Comparison of ENCODE assay signal across 1 cellular context in the genomic region with DNA sequence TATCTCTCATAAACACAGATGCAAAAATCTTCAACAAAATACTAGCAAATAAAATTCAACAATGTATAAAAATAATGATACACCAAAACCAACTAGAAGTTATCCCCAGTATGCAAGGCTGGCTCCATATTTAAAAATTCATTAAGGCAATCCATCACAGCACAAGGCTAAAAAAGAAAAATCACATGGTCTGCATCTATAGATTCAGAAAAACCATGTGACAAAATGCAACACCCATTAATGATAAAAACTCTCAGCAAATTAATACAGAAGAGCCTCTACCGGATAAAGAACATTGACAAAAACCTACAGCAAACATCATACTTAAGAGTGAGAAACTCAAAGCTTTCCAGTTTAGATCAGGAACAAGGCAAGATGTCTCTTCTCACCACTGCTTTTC.
TF ChIP-seq lines count a peak whose summit lies in the region.

No MANE protein-coding gene starts in this region.

TF ChIP-seq in HepG2, 621 proteins besides CTCF, POLR2A, EP300 and RAD21:
- TF ChIP-seq, protein P1, sequence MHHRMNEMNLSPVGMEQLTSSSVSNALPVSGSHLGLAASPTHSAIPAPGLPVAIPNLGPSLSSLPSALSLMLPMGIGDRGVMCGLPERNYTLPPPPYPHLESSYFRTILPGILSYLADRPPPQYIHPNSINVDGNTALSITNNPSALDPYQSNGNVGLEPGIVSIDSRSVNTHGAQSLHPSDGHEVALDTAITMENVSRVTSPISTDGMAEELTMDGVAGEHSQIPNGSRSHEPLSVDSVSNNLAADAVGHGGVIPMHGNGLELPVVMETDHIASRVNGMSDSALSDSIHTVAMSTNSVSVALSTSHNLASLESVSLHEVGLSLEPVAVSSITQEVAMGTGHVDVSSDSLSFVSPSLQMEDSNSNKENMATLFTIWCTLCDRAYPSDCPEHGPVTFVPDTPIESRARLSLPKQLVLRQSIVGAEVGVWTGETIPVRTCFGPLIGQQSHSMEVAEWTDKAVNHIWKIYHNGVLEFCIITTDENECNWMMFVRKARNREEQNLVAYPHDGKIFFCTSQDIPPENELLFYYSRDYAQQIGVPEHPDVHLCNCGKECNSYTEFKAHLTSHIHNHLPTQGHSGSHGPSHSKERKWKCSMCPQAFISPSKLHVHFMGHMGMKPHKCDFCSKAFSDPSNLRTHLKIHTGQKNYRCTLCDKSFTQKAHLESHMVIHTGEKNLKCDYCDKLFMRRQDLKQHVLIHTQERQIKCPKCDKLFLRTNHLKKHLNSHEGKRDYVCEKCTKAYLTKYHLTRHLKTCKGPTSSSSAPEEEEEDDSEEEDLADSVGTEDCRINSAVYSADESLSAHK (CRISPR knock-in tag; IDR thresholded peaks at IDR 0.05; ENCODE audit: borderline replicate concordance): no peak
- TF ChIP-seq, protein P2, sequence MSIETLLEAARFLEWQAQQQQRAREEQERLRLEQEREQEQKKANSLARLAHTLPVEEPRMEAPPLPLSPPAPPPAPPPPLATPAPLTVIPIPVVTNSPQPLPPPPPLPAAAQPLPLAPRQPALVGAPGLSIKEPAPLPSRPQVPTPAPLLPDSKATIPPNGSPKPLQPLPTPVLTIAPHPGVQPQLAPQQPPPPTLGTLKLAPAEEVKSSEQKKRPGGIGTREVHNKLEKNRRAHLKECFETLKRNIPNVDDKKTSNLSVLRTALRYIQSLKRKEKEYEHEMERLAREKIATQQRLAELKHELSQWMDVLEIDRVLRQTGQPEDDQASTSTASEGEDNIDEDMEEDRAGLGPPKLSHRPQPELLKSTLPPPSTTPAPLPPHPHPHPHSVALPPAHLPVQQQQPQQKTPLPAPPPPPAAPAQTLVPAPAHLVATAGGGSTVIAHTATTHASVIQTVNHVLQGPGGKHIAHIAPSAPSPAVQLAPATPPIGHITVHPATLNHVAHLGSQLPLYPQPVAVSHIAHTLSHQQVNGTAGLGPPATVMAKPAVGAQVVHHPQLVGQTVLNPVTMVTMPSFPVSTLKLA (IDR thresholded peaks at IDR 0.05): peak; percentile 95
- no peak for TF ChIP-seq ZNF382 (CRISPR knock-in tag; IDR thresholded peaks at IDR 0.05; ENCODE audit: borderline replicate concordance)
- TF ChIP-seq RNF2 (conservative IDR thresholded peaks at IDR 0.05; ENCODE audit: low read depth): no peak
- TF ChIP-seq, protein P3, sequence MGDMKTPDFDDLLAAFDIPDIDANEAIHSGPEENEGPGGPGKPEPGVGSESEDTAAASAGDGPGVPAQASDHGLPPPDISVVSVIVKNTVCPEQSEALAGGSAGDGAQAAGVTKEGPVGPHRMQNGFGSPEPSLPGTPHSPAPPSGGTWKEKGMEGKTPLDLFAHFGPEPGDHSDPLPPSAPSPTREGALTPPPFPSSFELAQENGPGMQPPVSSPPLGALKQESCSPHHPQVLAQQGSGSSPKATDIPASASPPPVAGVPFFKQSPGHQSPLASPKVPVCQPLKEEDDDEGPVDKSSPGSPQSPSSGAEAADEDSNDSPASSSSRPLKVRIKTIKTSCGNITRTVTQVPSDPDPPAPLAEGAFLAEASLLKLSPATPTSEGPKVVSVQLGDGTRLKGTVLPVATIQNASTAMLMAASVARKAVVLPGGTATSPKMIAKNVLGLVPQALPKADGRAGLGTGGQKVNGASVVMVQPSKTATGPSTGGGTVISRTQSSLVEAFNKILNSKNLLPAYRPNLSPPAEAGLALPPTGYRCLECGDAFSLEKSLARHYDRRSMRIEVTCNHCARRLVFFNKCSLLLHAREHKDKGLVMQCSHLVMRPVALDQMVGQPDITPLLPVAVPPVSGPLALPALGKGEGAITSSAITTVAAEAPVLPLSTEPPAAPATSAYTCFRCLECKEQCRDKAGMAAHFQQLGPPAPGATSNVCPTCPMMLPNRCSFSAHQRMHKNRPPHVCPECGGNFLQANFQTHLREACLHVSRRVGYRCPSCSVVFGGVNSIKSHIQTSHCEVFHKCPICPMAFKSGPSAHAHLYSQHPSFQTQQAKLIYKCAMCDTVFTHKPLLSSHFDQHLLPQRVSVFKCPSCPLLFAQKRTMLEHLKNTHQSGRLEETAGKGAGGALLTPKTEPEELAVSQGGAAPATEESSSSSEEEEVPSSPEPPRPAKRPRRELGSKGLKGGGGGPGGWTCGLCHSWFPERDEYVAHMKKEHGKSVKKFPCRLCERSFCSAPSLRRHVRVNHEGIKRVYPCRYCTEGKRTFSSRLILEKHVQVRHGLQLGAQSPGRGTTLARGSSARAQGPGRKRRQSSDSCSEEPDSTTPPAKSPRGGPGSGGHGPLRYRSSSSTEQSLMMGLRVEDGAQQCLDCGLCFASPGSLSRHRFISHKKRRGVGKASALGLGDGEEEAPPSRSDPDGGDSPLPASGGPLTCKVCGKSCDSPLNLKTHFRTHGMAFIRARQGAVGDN (CRISPR knock-in tag; IDR thresholded peaks at IDR 0.05): no peak
- TF ChIP-seq HMGA1 (CRISPR knock-in tag; conservative IDR thresholded peaks at IDR 0.05): no peak
- no peak for TF ChIP-seq ZNF350 (CRISPR knock-in tag; IDR thresholded peaks at IDR 0.05; ENCODE audit: borderline replicate concordance, low read depth)
- no peak for TF ChIP-seq ZNF24 (IDR thresholded peaks at IDR 0.05)
- TF ChIP-seq, protein P4, sequence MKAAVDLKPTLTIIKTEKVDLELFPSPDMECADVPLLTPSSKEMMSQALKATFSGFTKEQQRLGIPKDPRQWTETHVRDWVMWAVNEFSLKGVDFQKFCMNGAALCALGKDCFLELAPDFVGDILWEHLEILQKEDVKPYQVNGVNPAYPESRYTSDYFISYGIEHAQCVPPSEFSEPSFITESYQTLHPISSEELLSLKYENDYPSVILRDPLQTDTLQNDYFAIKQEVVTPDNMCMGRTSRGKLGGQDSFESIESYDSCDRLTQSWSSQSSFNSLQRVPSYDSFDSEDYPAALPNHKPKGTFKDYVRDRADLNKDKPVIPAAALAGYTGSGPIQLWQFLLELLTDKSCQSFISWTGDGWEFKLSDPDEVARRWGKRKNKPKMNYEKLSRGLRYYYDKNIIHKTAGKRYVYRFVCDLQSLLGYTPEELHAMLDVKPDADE (CRISPR knock-in tag; IDR thresholded peaks at IDR 0.05): no peak
TF ChIP-seq in HepG2: peak in this region for 1.
